ENCODE assay signal across 8 cellular contexts in genomic region chr7:66099232-66099550, GRCh38. TPM values are rescaled to one million over a fixed set of nuclear protein-coding genes. Genes with fewer than 3 reads are reported as not detected.
DNase-seq lines count a peak whose midpoint lies in the region; ATAC-seq and TF ChIP-seq lines count a peak whose summit lies in the region.

No MANE protein-coding gene starts in this region.

- ATAC-seq in HG03521 (IDR thresholded peaks at IDR 0.05; ENCODE audit: unreplicated experiment) (no peak), HG03439 (IDR thresholded peaks at IDR 0.05; ENCODE audit: unreplicated experiment) (no peak)

- H3K27me3 Mint-ChIP-seq in HFFc6 (ENCODE audit: insufficient read depth), result no peaks in the 10 kb centered on the region

- H3K4me1 Mint-ChIP-seq in HFFc6 (ENCODE audit: low read depth), result peaks cover 22% of the 10 kb centered on the region

- no peak overlapping the region for H3K4me3 ChIP-seq in fibroblast of the aortic adventitia (ENCODE audit: low read depth, low read length)

- H3K36me3 Mint-ChIP-seq in HFFc6 (ENCODE audit: low read depth), result peaks cover 6% of the 10 kb centered on the region

- no peaks in the 10 kb centered on the region for H3K9me3 Mint-ChIP-seq in HFFc6

- DNase-seq in HCEC 1CT, result peak; percentile 55
- DNase-seq in fibroblast of the aortic adventitia (ENCODE audit: low read depth), result peak; percentile 51
- no peak for DNase-seq in HFFc6
- no peak for DNase-seq in NCI-H446 (lab: John Stamatoyannopoulos, UW)

- H3K27ac ChIP-seq in VCaP (peak overlapping the region; percentile 99), temporal lobe (ENCODE audit: low read depth, low read length) (peak overlapping the region; percentile 88)

- H3K27ac Mint-ChIP-seq in HFFc6, result no peak overlapping the region; the same call in 1 of the 2 replicates

- TF ChIP-seq CTCF in VCaP (conservative IDR thresholded peaks at IDR 0.05), result no peak
- TF ChIP-seq CTCF in fibroblast of the aortic adventitia (IDR thresholded peaks at IDR 0.05; ENCODE audit: insufficient read depth, low read length), result no peak
- TF ChIP-seq CTCF in HFFc6 (IDR thresholded peaks at IDR 0.05), result no peak

- no peak overlapping the region; the same call in 1 of the 2 replicates for H3K4me3 Mint-ChIP-seq in HFFc6

RNA-seq across cellular contexts. Expression of gene CRCP, which starts 15.5 kb away (rescaled TPM):
- total RNA-seq in fibroblast of the aortic adventitia (ENCODE audit: low replicate concordance), result 36.1 and 46.8 TPM in 2 replicates
- total RNA-seq in temporal lobe, result 53.6 TPM
- total RNA-seq in HFFc6 (2021; fragmentation: NEBNext Ultra II Directional; extraction: Animal tissue kit (Norgen Biotek cat#: 25700)), result 10 to 100 TPM; 29.8 to 37.6 (median 33.7) TPM

RNA-seq across cellular contexts. Expression of gene ASL, which starts 23.6 kb away (rescaled TPM):
- 13.9 and 45.8 TPM in 2 replicates for total RNA-seq in fibroblast of the aortic adventitia (ENCODE audit: low replicate concordance)
- 3.9 TPM for total RNA-seq in temporal lobe
- 10 to 100 TPM; 40.5 to 47.4 (median 41.8) TPM for total RNA-seq in HFFc6 (2021; fragmentation: NEBNext Ultra II Directional; extraction: Animal tissue kit (Norgen Biotek cat#: 25700))

Comparison
In these comparisons a context has a peak if more than half of its experiments do, and no peak if none do; other contexts are left out.
1. DNase-seq: peak in HCEC 1CT (single experiment) and fibroblast of the aortic adventitia (single experiment); none in HFFc6 (single experiment) and NCI-H446 (0 of 2).